Comparison of ENCODE assay signal across 9 cellular contexts in the genomic region with DNA sequence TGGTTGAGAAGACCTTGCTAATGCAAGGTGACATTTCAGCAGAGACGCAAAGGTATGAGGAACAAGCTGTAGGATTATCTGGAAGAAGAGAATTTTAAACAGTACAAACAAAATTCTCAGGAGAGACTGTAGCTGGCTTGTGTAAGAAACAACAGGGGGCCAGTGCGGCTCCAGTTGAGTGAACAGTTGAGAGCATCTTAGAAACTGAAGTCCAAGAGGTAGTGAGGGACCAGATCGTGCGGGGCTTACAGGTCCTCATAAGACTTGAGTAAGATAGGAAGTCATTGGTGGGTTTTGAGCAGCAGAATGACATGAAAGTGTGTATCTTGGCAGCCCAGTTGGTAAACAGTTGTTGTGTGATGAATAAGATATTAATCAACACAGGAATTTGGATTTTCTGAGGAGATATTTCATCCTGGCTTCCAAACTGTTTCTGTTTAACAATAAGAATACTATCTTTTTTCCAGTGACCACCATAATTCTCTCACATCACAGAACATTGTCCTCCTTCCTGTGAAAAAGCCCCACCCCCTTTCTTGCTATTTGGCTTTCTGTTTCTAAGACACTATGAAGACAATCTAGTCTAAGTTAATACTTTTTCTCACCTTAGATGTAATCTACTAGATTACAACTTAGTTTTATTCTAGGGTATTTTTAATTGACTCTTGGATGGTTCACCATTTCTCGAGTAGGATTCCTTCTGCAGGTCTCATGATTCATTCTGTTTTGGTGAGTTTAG.
"Had no signal": no experiment of that assay in that cellular context is flagged by ENCODE, and none has a peak within 500 bp of the region (broad histone marks: within the 10 kb centered on the region; RNA-seq: fewer than 3 reads in every experiment).

No MANE protein-coding gene starts in this region.

- H3K4me3 ChIP-seq: esophagus muscularis mucosa, testis had no signal

- H3K4me1 ChIP-seq: testis had no signal

- H3K27ac ChIP-seq: esophagus muscularis mucosa, testis had no signal

- H3K9me3 ChIP-seq: esophagus muscularis mucosa, testis had no signal

- DNase-seq: anterior cingulate cortex; foreskin fibroblast; left colon; stimulated activated CD4-positive, alpha-beta T cell treated with anti-CD3 and anti-CD28 coated beads, Interleukin-12 subunit alpha, Interleukin-12 subunit beta, amount 100 ng/mL, for 4 hours; stimulated activated naive CD4-positive, alpha-beta T cell; testis had no signal

- H3K27me3 ChIP-seq: esophagus muscularis mucosa, testis had no signal

- H3K27ac Mint-ChIP-seq: activated T-helper 2 cell treated with anti-CD3 and anti-CD28 coated beads, Interferon-gamma antibody, Interleukin-2, Interleukin-4, amounts not matched to agents 10 μg/mL and 5 μg/mL and 100 μg/mL, durations not matched to agents 14 hours and 24 hours and 36 hours had no signal

- H3K9me3 Mint-ChIP-seq: activated naive CD4-positive, alpha-beta T cell treated with anti-CD3 and anti-CD28 coated beads, Interleukin-2, amount 50 U/mL, for 72 hours; activated T-helper 2 cell treated with anti-CD3 and anti-CD28 coated beads, Interferon-gamma antibody, Interleukin-2, Interleukin-4, amounts not matched to agents 10 μg/mL and 5 μg/mL and 100 μg/mL, durations not matched to agents 14 hours and 24 hours and 36 hours had no signal

- ATAC-seq: activated naive CD4-positive, alpha-beta T cell treated with anti-CD3 and anti-CD28 coated beads, Interleukin-2, amount 50 U/mL, for 72 hours; left colon had no signal
